ENCODE assay signal across 8 cellular contexts in genomic region chr11:64868904-64869570, GRCh38. TPM values are rescaled to one million over a fixed set of nuclear protein-coding genes. Genes with fewer than 3 reads are reported as not detected.
A peak's percentile ranks its signal among the peaks of the same experiment; 100 is the strongest.
DNase-seq lines count a peak whose midpoint lies in the region; ATAC-seq lines count a peak whose summit lies in the region.

No MANE protein-coding gene starts in this region.

- H3K4me3 ChIP-seq in right cardiac atrium (ENCODE audit: low read length) (no peak overlapping the region), stomach smooth muscle (ENCODE audit: low read length in 2 of 2) (peak overlapping the region in 1 of 2 donors; percentile 58)

- H3K9ac ChIP-seq in stomach smooth muscle (ENCODE audit: low read length in 2 of 2), result peak overlapping the region; percentile 31 to 36

- H3K9me3 ChIP-seq in right cardiac atrium (ENCODE audit: control insufficient read depth, low read length) (no peaks in the 10 kb centered on the region), stomach smooth muscle (ENCODE audit: control insufficient read depth in 2 of 2, low read length in 2 of 2) (no peaks in the 10 kb centered on the region)

- CTCF ChIA-PET in activated naive CD4-positive, alpha-beta T cell treated with anti-CD3 and anti-CD28 coated beads, Interleukin-2, amount 10 ng/mL, durations not matched to agents 7 days and 5 days (lab: Charles Lee), result interaction anchor here (0.6 to 12.0 kb wide), 10 partner anchors 9 to 230 kb away, joined by 3 to 145 read pairs (median 6); partner anchors contain the start of genes CDC42BPG and EHD1

- H3K36me3 Mint-ChIP-seq in activated naive CD4-positive, alpha-beta T cell treated with anti-CD3 and anti-CD28 coated beads, Interleukin-2, amount 10 ng/mL, durations not matched to agents 7 days and 5 days, result peaks cover 60% of the 10 kb centered on the region

- H3K27me3 ChIP-seq in right cardiac atrium (ENCODE audit: control insufficient read depth, insufficient read depth) (no peaks in the 10 kb centered on the region), stomach smooth muscle (ENCODE audit: control insufficient read depth in 1 of 2, insufficient read depth in 2 of 2, low read length in 2 of 2) (no peaks in the 10 kb centered on the region)

- ATAC-seq in Right ventricle myocardium superior (ENCODE audit: poor library complexity), result peak; percentile 4
- peak in 1 of 2 donors; percentile 58 for ATAC-seq in right cardiac atrium
- ATAC-seq in GM19324 (IDR thresholded peaks at IDR 0.05; ENCODE audit: low FRiP score, unreplicated experiment), result no peak

- intact Hi-C loops in Right ventricle myocardium superior (cut with DNase I), result no loop called here
- intact Hi-C loops in cardiac septum (cut with DNase I), result no loop called here
- intact Hi-C loops in right cardiac atrium (cut with DNase I), result no loop called here

- no peaks in the 10 kb centered on the region for H3K27me3 Mint-ChIP-seq in activated naive CD4-positive, alpha-beta T cell treated with anti-CD3 and anti-CD28 coated beads, Interleukin-2, amount 10 ng/mL, durations not matched to agents 7 days and 5 days

- 49% methylated on average over 21 of the region's 21 CpGs for WGBS in right cardiac atrium

- no peaks in the 10 kb centered on the region for H3K9me3 Mint-ChIP-seq in activated naive CD4-positive, alpha-beta T cell treated with anti-CD3 and anti-CD28 coated beads, Interleukin-2, amount 10 ng/mL, durations not matched to agents 7 days and 5 days

- H3K27ac Mint-ChIP-seq in activated naive CD4-positive, alpha-beta T cell treated with anti-CD3 and anti-CD28 coated beads, Interleukin-2, amount 10 ng/mL, durations not matched to agents 7 days and 5 days, result peak overlapping the region; percentile 86

- H3K27ac ChIP-seq in right cardiac atrium (ENCODE audit: low read length) (peak overlapping the region; percentile 90), stomach smooth muscle (ENCODE audit: low read length) (peak overlapping the region; percentile 99)

- H3K36me3 ChIP-seq in stomach smooth muscle (ENCODE audit: control insufficient read depth in 2 of 2, insufficient read depth in 2 of 2, low read length in 2 of 2), result peaks cover 11 to 18% of the 10 kb centered on the region in 2 donors

- H3K4me3 Mint-ChIP-seq in activated naive CD4-positive, alpha-beta T cell treated with anti-CD3 and anti-CD28 coated beads, Interleukin-2, amount 10 ng/mL, durations not matched to agents 7 days and 5 days, result peak overlapping the region; percentile 59

- DNase-seq in Right ventricle myocardium superior, result no peak
- DNase-seq in cardiac septum (ENCODE audit: low spot score), result no peak
- no peak for DNase-seq in activated naive CD4-positive, alpha-beta T cell treated with anti-CD3 and anti-CD28 coated beads, Interleukin-2, amount 10 ng/mL, durations not matched to agents 7 days and 5 days
- DNase-seq in right cardiac atrium, result peak; percentile 67 to 70 (median 69)
- DNase-seq in GM19240 (ENCODE audit: insufficient read length, low spot score), result no peak
- no peak for DNase-seq in Kasumi-1 (lab: John Stamatoyannopoulos, UW)

- H3K4me1 ChIP-seq in right cardiac atrium (ENCODE audit: control insufficient read depth, insufficient read depth, low read length) (peaks cover 38% of the 10 kb centered on the region), stomach smooth muscle (ENCODE audit: control insufficient read depth, insufficient read depth, low read length) (peaks cover 87% of the 10 kb centered on the region)

- peaks cover 90% of the 10 kb centered on the region for H3K4me1 Mint-ChIP-seq in activated naive CD4-positive, alpha-beta T cell treated with anti-CD3 and anti-CD28 coated beads, Interleukin-2, amount 10 ng/mL, durations not matched to agents 7 days and 5 days

RNA-seq across cellular contexts. Expression of gene EHD1, which starts 9.4 kb away (rescaled TPM):
- total RNA-seq in Right ventricle myocardium superior (47.4 TPM), cardiac septum (50.9 TPM), right cardiac atrium (10 to 100 TPM; 23.4 to 35.3 (median 31.4) TPM)
- polyA plus RNA-seq in right cardiac atrium, result 20.8 TPM

RNA-seq across cellular contexts. Expression of gene CDC42BPG, which starts 24.6 kb away (rescaled TPM):
- total RNA-seq in Right ventricle myocardium superior (0.35 TPM), cardiac septum (1.2 TPM), right cardiac atrium (1 to 10 TPM in 1 of 4 donors, under 1 TPM in 3; 0.39 to 2.3 (median 0.78) TPM)
- 0.36 TPM for polyA plus RNA-seq in right cardiac atrium

RNA-seq across cellular contexts. Expression of gene ATG2A, which starts 48.0 kb away (rescaled TPM):
- 11.5 TPM for total RNA-seq in Right ventricle myocardium superior
- total RNA-seq in cardiac septum, result 14.6 TPM
- total RNA-seq in right cardiac atrium, result 10 to 100 TPM; 13.3 to 17.9 (median 15.3) TPM
- polyA plus RNA-seq in right cardiac atrium, result 13.6 TPM

RNA-seq across cellular contexts. Expression of gene PPP2R5B, which starts 55.5 kb away (rescaled TPM):
- total RNA-seq in Right ventricle myocardium superior, result 20.6 TPM
- 24.9 TPM for total RNA-seq in cardiac septum
- total RNA-seq in right cardiac atrium, result 10 to 100 TPM; 21.7 to 28.0 (median 24.6) TPM
- polyA plus RNA-seq in right cardiac atrium, result 28.9 TPM

RNA-seq across cellular contexts. Expression of gene MEN1, which starts 58.7 kb away (rescaled TPM):
- total RNA-seq in Right ventricle myocardium superior, result 8.6 TPM
- 8.6 TPM for total RNA-seq in cardiac septum
- total RNA-seq in right cardiac atrium, result 10 to 100 TPM in 2 of 4 donors, 1 to 10 TPM in 2; 9.6 to 11.7 (median 10.1) TPM
- 10.1 TPM for polyA plus RNA-seq in right cardiac atrium

Comparison
In these comparisons a context has a peak if more than half of its experiments do, and no peak if none do; other contexts are left out.
1. DNase-seq: peak in right cardiac atrium (3 of 3); none in Right ventricle myocardium superior (single experiment), cardiac septum (single experiment), activated naive CD4-positive, alpha-beta T cell treated with anti-CD3 and anti-CD28 coated beads, Interleukin-2, amount 10 ng/mL, durations not matched to agents 7 days and 5 days (single experiment), GM19240 (single experiment) and Kasumi-1 (0 of 2).